13 cellular contexts compared by ENCODE assay signal in genomic region chr1:22826630-22827580, GRCh38.
DNase-seq lines count a peak whose midpoint lies in the region; ATAC-seq, FAIRE-seq and TF ChIP-seq lines count a peak whose summit lies in the region.
"Had no signal": no experiment of that assay in that cellular context is flagged by ENCODE, and none has a peak within 500 bp of the region (broad histone marks: within the 10 kb centered on the region; RNA-seq: fewer than 3 reads in every experiment).

No MANE protein-coding gene starts in this region.

- H2BK5ac ChIP-seq in IMR-90 (ENCODE audit: low read depth, low read length, poor library complexity, severe bottlenecking), result peak overlapping the region; percentile 8

- no peaks in the 10 kb centered on the region for H3K27me3 ChIP-seq in IMR-90 (ENCODE audit: control insufficient read depth, insufficient read depth, low read length)
- no peaks in the 10 kb centered on the region for H3K27me3 ChIP-seq in keratinocyte (ENCODE audit: control insufficient read depth, extremely low read depth, insufficient read depth, low read length)
- peaks cover 0 to 13% (median 0%) of the 10 kb centered on the region in 3 donors for H3K27me3 ChIP-seq in stomach
- no peaks in the 10 kb centered on the region for H3K27me3 ChIP-seq in MG63

- 0 out of 2 replicates have a peak overlapping the region, but pooled peaks have one; percentile 41 for H2BK20ac ChIP-seq in IMR-90 (ENCODE audit: low read depth, low read length)

- H3K36me3 ChIP-seq in IMR-90 (ENCODE audit: control insufficient read depth, insufficient read depth, low read length) (0 out of 2 replicates have a peak, but pooled peaks cover 2% of the 10 kb centered on the region), keratinocyte (ENCODE audit: control insufficient read depth in 2 of 2, extremely low read depth in 1 of 2, insufficient read depth in 2 of 2, low read length in 2 of 2) (no peaks in the 10 kb centered on the region), stomach (no peaks in the 10 kb centered on the region), MG63 (no peaks in the 10 kb centered on the region)

- in situ Hi-C loops in IMR-90 (cut with MboI; ENCODE audit: low sequenced_read_pairs), result no loop called here

- no peak overlapping the region for H3K4me3 ChIP-seq in IMR-90 (ENCODE audit: insufficient read depth, low read depth, low read length)
- peak overlapping the region in 1 of 3 experiments; percentile 11 for H3K4me3 ChIP-seq in keratinocyte (ENCODE audit: control insufficient read depth in 2 of 3, extremely low read depth in 1 of 3, insufficient read depth in 2 of 3, low read depth in 1 of 3, low read length in 3 of 3)
- H3K4me3 ChIP-seq in stomach, result no peak overlapping the region
- H3K4me3 ChIP-seq in MG63, result no peak overlapping the region

- peak overlapping the region; percentile 83 for H2AK5ac ChIP-seq in IMR-90 (ENCODE audit: low read depth, low read length)

- H3K14ac ChIP-seq in IMR-90 (replicated peaks; ENCODE audit: low read depth, low read length), result peak overlapping the region; percentile 37

- peak overlapping the region; percentile 56; the same call in 1 of the 2 replicates for H3K23ac ChIP-seq in IMR-90 (ENCODE audit: low read depth, low read length)

- no peak overlapping the region for H3K9ac ChIP-seq in IMR-90 (ENCODE audit: low read depth, low read length)
- H3K9ac ChIP-seq in keratinocyte (ENCODE audit: control insufficient read depth, extremely low read depth, insufficient read depth, low read length), result peak overlapping the region; percentile 6

- H3K4me3 Mint-ChIP-seq in chondrocyte (ENCODE audit: unreplicated experiment), result no peak overlapping the region
- no peak overlapping the region for H3K4me3 Mint-ChIP-seq in stimulated activated memory B cell treated with anti-CD40 and anti-IgM and Interleukin-4, amounts not matched to agents 10 μg/mL and 1 μg/mL and 100 μg/mL, for 72 hours
- H3K4me3 Mint-ChIP-seq in naive thymus-derived CD8-positive, alpha-beta T cell, result no peak overlapping the region
- no peak overlapping the region for H3K4me3 Mint-ChIP-seq in activated naive CD4-positive, alpha-beta T cell treated with anti-CD3 and anti-CD28 coated beads for 36 hours
- H3K4me3 Mint-ChIP-seq: activated T-cell treated with anti-CD3 and anti-CD28 coated beads, Interleukin-2, amount 50 U/mL, for 4 hours; IgD-negative memory B cell; T-helper 2 cell treated with Interferon-gamma antibody and Interleukin-4, amounts not matched to agents 5 μg/mL and 100 μg/mL, for 36 hours had no signal

- H4K8ac ChIP-seq in IMR-90 (ENCODE audit: low read depth in 2 of 2, low read length in 2 of 2), result peak overlapping the region in 1 of 2 experiments; percentile 50; a peak in 1 of 4 replicates

- peak overlapping the region; percentile 50; the same call in 1 of the 3 replicates for H2BK15ac ChIP-seq in IMR-90 (ENCODE audit: low read depth, low read length)

- no peak for TF ChIP-seq EP300 in stomach (IDR thresholded peaks at IDR 0.05)

- H2AFZ ChIP-seq in IMR-90 (replicated peaks; ENCODE audit: low read length, poor library complexity), result peak overlapping the region; percentile 36
- H2AFZ ChIP-seq in keratinocyte (ENCODE audit: control insufficient read depth, low read length), result peak overlapping the region; percentile 19

- peak overlapping the region; percentile 48 for H2AK9ac ChIP-seq in IMR-90 (replicated peaks; ENCODE audit: low read depth, low read length, poor library complexity)

- H3K36me3 Mint-ChIP-seq in chondrocyte (ENCODE audit: low read depth), result peaks cover 1% of the 10 kb centered on the region
- no peaks in the 10 kb centered on the region for H3K36me3 Mint-ChIP-seq in stimulated activated memory B cell treated with anti-CD40 and anti-IgM and Interleukin-4, amounts not matched to agents 10 μg/mL and 1 μg/mL and 100 μg/mL, for 72 hours
- no peaks in the 10 kb centered on the region for H3K36me3 Mint-ChIP-seq in naive thymus-derived CD8-positive, alpha-beta T cell
- H3K36me3 Mint-ChIP-seq in activated naive CD4-positive, alpha-beta T cell treated with anti-CD3 and anti-CD28 coated beads for 36 hours (ENCODE audit: low read depth), result no peaks in the 10 kb centered on the region

- peaks cover 40% of the 10 kb centered on the region for H3K9me1 ChIP-seq in IMR-90 (ENCODE audit: insufficient read depth, low read length)
- peaks cover 7% of the 10 kb centered on the region for H3K9me1 ChIP-seq in keratinocyte (ENCODE audit: control insufficient read depth, extremely low read depth, insufficient read depth, low read length)

- TF ChIP-seq CTCF in IMR-90 (conservative IDR thresholded peaks at IDR 0.05; ENCODE audit: low read depth, low read length), result no peak
- TF ChIP-seq CTCF in chondrocyte (IDR thresholded peaks at IDR 0.05), result no peak
- no peak for TF ChIP-seq CTCF in keratinocyte (optimal IDR thresholded peaks at IDR 0.05 in 1 of 3, IDR thresholded peaks at IDR 0.05 in 1 of 3, conservative IDR thresholded peaks at IDR 0.05 in 1 of 3; ENCODE audit: extremely low read depth in 1 of 3, insufficient read depth in 2 of 3, low read length in 3 of 3)
- TF ChIP-seq CTCF in stomach (IDR thresholded peaks at IDR 0.05), result no peak

- CTCF ChIA-PET in IMR-90 (lab: Yijun Ruan, JAX), result interaction anchor here (1.2 kb wide), 1 partner anchor 122 kb away, joined by 3 read pairs; no protein-coding TSS in a partner anchor
- CTCF ChIA-PET in activated naive CD4-positive, alpha-beta T cell treated with anti-CD3 and anti-CD28 coated beads for 36 hours (lab: Charles Lee), result no interaction called here

- peak overlapping the region; percentile 37; the same call in 1 of the 2 replicates for H2BK120ac ChIP-seq in IMR-90 (ENCODE audit: low read depth, low read length)

- no peak overlapping the region for H4K5ac ChIP-seq in IMR-90 (ENCODE audit: low read depth, low read length)

- peaks cover 26% of the 10 kb centered on the region; the same call in 1 of the 2 replicates for H4K20me1 ChIP-seq in IMR-90 (ENCODE audit: insufficient read depth, low read length)
- H4K20me1 ChIP-seq in keratinocyte (ENCODE audit: control insufficient read depth, extremely low read depth, insufficient read depth, low read length), result no peaks in the 10 kb centered on the region

- peaks cover 12 to 83% of the 10 kb centered on the region in 2 experiments; a peak in 3 of 4 replicates for H3K79me1 ChIP-seq in IMR-90 (ENCODE audit: low read depth in 1 of 2, low read length in 2 of 2)

- no peak overlapping the region for H3K18ac ChIP-seq in IMR-90 (ENCODE audit: low read depth, low read length)

- H3K9me3 ChIP-seq in IMR-90 (ENCODE audit: control insufficient read depth, insufficient read depth, low read length) (no peaks in the 10 kb centered on the region), keratinocyte (ENCODE audit: control insufficient read depth, low read depth, low read length) (no peaks in the 10 kb centered on the region), stomach (no peaks in the 10 kb centered on the region), MG63 (no peaks in the 10 kb centered on the region)

- no peaks in the 10 kb centered on the region for H3K27me3 Mint-ChIP-seq in chondrocyte (ENCODE audit: low read depth)
- peaks cover 25% of the 10 kb centered on the region for H3K27me3 Mint-ChIP-seq in stimulated activated memory B cell treated with anti-CD40 and anti-IgM and Interleukin-4, amounts not matched to agents 10 μg/mL and 1 μg/mL and 100 μg/mL, for 72 hours
- peaks cover 3 to 16% (median 9%) of the 10 kb centered on the region in 5 donors for H3K27me3 Mint-ChIP-seq in naive thymus-derived CD8-positive, alpha-beta T cell
- peaks cover 4% of the 10 kb centered on the region for H3K27me3 Mint-ChIP-seq in activated naive CD4-positive, alpha-beta T cell treated with anti-CD3 and anti-CD28 coated beads for 36 hours (ENCODE audit: low read depth)

- no peak for TF ChIP-seq RAD21 in IMR-90 (IDR thresholded peaks at IDR 0.05; ENCODE audit: low read length)

- ATAC-seq in IMR-90 (ENCODE audit: low read depth), result peak; percentile 42
- no peak for ATAC-seq in stimulated activated memory B cell treated with anti-CD40 and anti-IgM and Interleukin-4, amounts not matched to agents 10 μg/mL and 1 μg/mL and 100 μg/mL, for 72 hours
- no peak for ATAC-seq in naive thymus-derived CD8-positive, alpha-beta T cell
- ATAC-seq: activated T-cell treated with anti-CD3 and anti-CD28 coated beads, Interleukin-2, amount 50 U/mL, for 4 hours had no signal

- POLR2A ChIA-PET in IMR-90 (lab: Charles Lee; ENCODE audit: unreplicated experiment), result no interaction called here
- POLR2A ChIA-PET in naive thymus-derived CD8-positive, alpha-beta T cell (lab: Charles Lee), result no interaction called here

- H3K4me1 Mint-ChIP-seq in chondrocyte (ENCODE audit: low read depth), result peaks cover 47% of the 10 kb centered on the region
- no peaks in the 10 kb centered on the region for H3K4me1 Mint-ChIP-seq in stimulated activated memory B cell treated with anti-CD40 and anti-IgM and Interleukin-4, amounts not matched to agents 10 μg/mL and 1 μg/mL and 100 μg/mL, for 72 hours
- H3K4me1 Mint-ChIP-seq in naive thymus-derived CD8-positive, alpha-beta T cell, result no peaks in the 10 kb centered on the region
- no peaks in the 10 kb centered on the region for H3K4me1 Mint-ChIP-seq in activated naive CD4-positive, alpha-beta T cell treated with anti-CD3 and anti-CD28 coated beads for 36 hours (ENCODE audit: low read depth)

- H3K4me1 ChIP-seq in IMR-90 (ENCODE audit: control insufficient read depth, insufficient read depth, low read length) (peaks cover 27% of the 10 kb centered on the region), keratinocyte (ENCODE audit: control insufficient read depth, extremely low read depth, insufficient read depth, low read length) (peaks cover 63% of the 10 kb centered on the region), stomach (peaks cover 3 to 21% (median 17%) of the 10 kb centered on the region in 4 donors)

- H3K56ac ChIP-seq in IMR-90 (ENCODE audit: extremely low read depth, insufficient read depth, low read length), result no peak overlapping the region; the same call in 1 of the 2 replicates

- WGBS in IMR-90 (ENCODE audit: extremely low coverage in 2 of 2, insufficient read length in 1 of 2), 2 experiments, result 61% methylated on average over 3 of the region's 15 CpGs; no CpG with 5 or more reads in 1 of the 2 experiments
- WGBS in stomach, 5 donors, result 60 to 73% (median 65%) methylated on average over 15 of the region's 15 CpGs

- DNase-seq in IMR-90 (no peak), chondrocyte (ENCODE audit: low spot score) (no peak), keratinocyte (ENCODE audit: low read depth, low spot score) (no peak), stomach (peak; percentile 36), MG63 (no peak)
- DNase-seq in naive thymus-derived CD8-positive, alpha-beta T cell, result no peak
- DNase-seq in activated naive CD4-positive, alpha-beta T cell treated with anti-CD3 and anti-CD28 coated beads for 36 hours, result no peak
- DNase-seq: activated T-cell treated with anti-CD3 and anti-CD28 coated beads, Interleukin-2, amount 50 U/mL, for 4 hours; GF-D8; NCI-H82 had no signal

- H4K91ac ChIP-seq in IMR-90 (ENCODE audit: insufficient read depth, low read depth, low read length), result peak overlapping the region; percentile 23; the same call in 1 of the 2 replicates

- H3K4me2 ChIP-seq in IMR-90 (ENCODE audit: low read depth, low read length) (no peak overlapping the region), keratinocyte (ENCODE audit: control insufficient read depth, extremely low read depth, insufficient read depth, low read depth, low read length) (peak overlapping the region; percentile 68)

- peak overlapping the region; percentile 20 for H3K27ac Mint-ChIP-seq in chondrocyte (ENCODE audit: unreplicated experiment)
- H3K27ac Mint-ChIP-seq in stimulated activated memory B cell treated with anti-CD40 and anti-IgM and Interleukin-4, amounts not matched to agents 10 μg/mL and 1 μg/mL and 100 μg/mL, for 72 hours, result no peak overlapping the region
- no peak overlapping the region for H3K27ac Mint-ChIP-seq in naive thymus-derived CD8-positive, alpha-beta T cell
- H3K27ac Mint-ChIP-seq in activated naive CD4-positive, alpha-beta T cell treated with anti-CD3 and anti-CD28 coated beads for 36 hours, result no peak overlapping the region
- H3K27ac Mint-ChIP-seq: T-helper 2 cell treated with Interferon-gamma antibody and Interleukin-4, amounts not matched to agents 5 μg/mL and 100 μg/mL, for 36 hours had no signal

- dilution Hi-C loops in IMR-90 (cut with HindIII; ENCODE audit: low sequenced_read_pairs, unreplicated experiment) (no loop called here), keratinocyte (cut with MboI; ENCODE audit: extremely low pct_ligation_motif_present, low sequenced_read_pairs) (no loop called here)

- FAIRE-seq in keratinocyte (lab: Jason Lieb, UNC), result peak; percentile 62

- no peaks in the 10 kb centered on the region for H3K79me2 ChIP-seq in keratinocyte (ENCODE audit: control insufficient read depth, insufficient read depth, low read length)

- H3K9me3 Mint-ChIP-seq in chondrocyte (ENCODE audit: low read depth), result no peaks in the 10 kb centered on the region
- H3K9me3 Mint-ChIP-seq in stimulated activated memory B cell treated with anti-CD40 and anti-IgM and Interleukin-4, amounts not matched to agents 10 μg/mL and 1 μg/mL and 100 μg/mL, for 72 hours, result no peaks in the 10 kb centered on the region
- no peaks in the 10 kb centered on the region for H3K9me3 Mint-ChIP-seq in naive thymus-derived CD8-positive, alpha-beta T cell
- no peaks in the 10 kb centered on the region for H3K9me3 Mint-ChIP-seq in activated naive CD4-positive, alpha-beta T cell treated with anti-CD3 and anti-CD28 coated beads for 36 hours
- H3K9me3 Mint-ChIP-seq: activated T-cell treated with anti-CD3 and anti-CD28 coated beads, Interleukin-2, amount 50 U/mL, for 4 hours; T-helper 2 cell treated with Interferon-gamma antibody and Interleukin-4, amounts not matched to agents 5 μg/mL and 100 μg/mL, for 36 hours had no signal

- BruUV-seq in IMR-90 (replicated peaks; lab: Mats Ljungman, UMichigan), result no TSS peak

- intact Hi-C loops in IMR-90 (cut with micrococcal nuclease) (no loop called here), stomach (cut with DNase I; ENCODE audit: low total_unique reads) (no loop called here)
- intact Hi-C loops in activated naive CD4-positive, alpha-beta T cell treated with anti-CD3 and anti-CD28 coated beads for 36 hours (cut with micrococcal nuclease), result no loop called here

- H3K27ac ChIP-seq in IMR-90 (ENCODE audit: insufficient read depth, low read length), result no peak overlapping the region
- no peak overlapping the region for H3K27ac ChIP-seq in keratinocyte (ENCODE audit: control insufficient read depth, insufficient read depth, low read length)
- peak overlapping the region in 1 of 5 donors; percentile 8 for H3K27ac ChIP-seq in stomach

- TF ChIP-seq POLR2A in IMR-90 (IDR thresholded peaks at IDR 0.05; ENCODE audit: low read depth, low read length), result no peak
- TF ChIP-seq POLR2A in stomach (IDR thresholded peaks at IDR 0.05), result no peak

- peak overlapping the region; percentile 60 for H3K4ac ChIP-seq in IMR-90 (ENCODE audit: low read depth, low read length)
